ENCODE assay signal across 17 cellular contexts in genomic region chr18:24063121-24063731, GRCh38. TPM values are rescaled to one million over a fixed set of nuclear protein-coding genes. Genes with fewer than 3 reads are reported as not detected.
A peak's percentile ranks its signal among the peaks of the same experiment; 100 is the strongest.
DNase-seq lines count a peak whose midpoint lies in the region; ATAC-seq, FAIRE-seq and TF ChIP-seq lines count a peak whose summit lies in the region.
"Had no signal": no experiment of that assay in that cellular context is flagged by ENCODE, and none has a peak within 500 bp of the region (broad histone marks: within the 10 kb centered on the region; RNA-seq: fewer than 3 reads in every experiment).

No MANE protein-coding gene starts in this region.

- H3K27ac ChIP-seq in A549 (peak overlapping the region; percentile 40 to 68; a peak in 4 of 6 replicates), keratinocyte (ENCODE audit: control insufficient read depth, insufficient read depth, low read length) (peak overlapping the region; percentile 82), neural progenitor cell (no peak overlapping the region)
- H3K27ac ChIP-seq: SJCRH30 had no signal

- FAIRE-seq in A549 (lab: Jason Lieb, UNC) (no peak), keratinocyte (lab: Jason Lieb, UNC) (peak; percentile 20)
- FAIRE-seq: endothelial cell of umbilical vein had no signal

- DNase-seq in A549 (ENCODE audit: low read depth in 1 of 2, low spot score in 1 of 2): peak in 1 of 2 experiments; percentile 15
- DNase-seq in EH (ENCODE audit: low read depth): peak; percentile 61
- DNase-seq in keratinocyte (ENCODE audit: low read depth, low spot score): no peak
- DNase-seq in neural progenitor cell (ENCODE audit: low spot score): no peak
- DNase-seq in NCI-H526 (lab: John Stamatoyannopoulos, UW): no peak
- no peak for DNase-seq in activated effector memory CD4-positive, alpha-beta T cell treated with Interleukin-2 at 50 U/mL for 16 hours
- DNase-seq: activated CD4-positive, CD25-positive, alpha-beta regulatory T cell treated with anti-CD3 and anti-CD28 coated beads, Interleukin-2, amount 50 U/mL, for 72 hours; amygdala; COR-L47; immature natural killer cell; naive thymus-derived CD8-positive, alpha-beta T cell; NCI-H510A; SJCRH30; stimulated activated naive CD4-positive, alpha-beta T cell treated with Interleukin-2 at 50 U/mL for 16 hours had no signal

- CTCF ChIA-PET in A549 (lab: Yijun Ruan, JAX): interaction anchor here (0.6 kb wide), 1 partner anchor 33 kb away, joined by 3 read pairs; no protein-coding TSS in a partner anchor

- H3K36me3 ChIP-seq in keratinocyte (ENCODE audit: control insufficient read depth in 2 of 2, extremely low read depth in 1 of 2, insufficient read depth in 2 of 2, low read length in 2 of 2) (peaks cover 2 to 5% of the 10 kb centered on the region in 2 experiments), neural progenitor cell (no peaks in the 10 kb centered on the region)
- H3K36me3 ChIP-seq: SJCRH30 had no signal

- TF ChIP-seq POLR2A in A549 (IDR thresholded peaks at IDR 0.05; ENCODE audit: low read length): no peak

- H4K20me1 ChIP-seq in keratinocyte (ENCODE audit: control insufficient read depth, extremely low read depth, insufficient read depth, low read length) (no peaks in the 10 kb centered on the region), neural progenitor cell (ENCODE audit: low read depth) (no peaks in the 10 kb centered on the region)

- H3K4me3 Mint-ChIP-seq in activated naive CD8-positive, alpha-beta T cell: no peak overlapping the region
- H3K4me3 Mint-ChIP-seq in neural progenitor cell: no peak overlapping the region
- H3K4me3 Mint-ChIP-seq: immature natural killer cell had no signal

- H3K79me2 ChIP-seq in keratinocyte (ENCODE audit: control insufficient read depth, insufficient read depth, low read length) (peaks cover 18% of the 10 kb centered on the region), neural progenitor cell (ENCODE audit: low read depth) (peaks cover 6% of the 10 kb centered on the region)

- POLR2A ChIA-PET in A549 (lab: Yijun Ruan, JAX): no interaction called here

- H3K27ac Mint-ChIP-seq in activated naive CD8-positive, alpha-beta T cell: peak overlapping the region; percentile 66
- H3K27ac Mint-ChIP-seq in neural progenitor cell: no peak overlapping the region

- H3K9me3 ChIP-seq in A549 (no peaks in the 10 kb centered on the region), keratinocyte (ENCODE audit: control insufficient read depth, low read depth, low read length) (no peaks in the 10 kb centered on the region), neural progenitor cell (ENCODE audit: low read depth) (no peaks in the 10 kb centered on the region)
- H3K9me3 ChIP-seq: SJCRH30 had no signal

- H3K4me3 ChIP-seq in A549 (no peak overlapping the region), keratinocyte (ENCODE audit: control insufficient read depth in 2 of 3, extremely low read depth in 1 of 3, insufficient read depth in 2 of 3, low read depth in 1 of 3, low read length in 3 of 3) (peak overlapping the region in 1 of 3 experiments; percentile 43), neural progenitor cell (no peak overlapping the region)
- H3K4me3 ChIP-seq: SJCRH30 had no signal

- H2AFZ ChIP-seq in keratinocyte (ENCODE audit: control insufficient read depth, low read length): peak overlapping the region; percentile 48
- H2AFZ ChIP-seq in neural progenitor cell (replicated peaks): no peak overlapping the region

- H3K4me1 Mint-ChIP-seq in activated naive CD8-positive, alpha-beta T cell (ENCODE audit: low read depth): peaks cover 68% of the 10 kb centered on the region
- H3K4me1 Mint-ChIP-seq in neural progenitor cell: no peaks in the 10 kb centered on the region

- dilution Hi-C loops in keratinocyte (cut with MboI; ENCODE audit: extremely low pct_ligation_motif_present, low sequenced_read_pairs): no loop called here

- peak in 1 of 2 experiments; percentile 64; a peak in 2 of 6 replicates for ATAC-seq in A549
- ATAC-seq in HG03280 (IDR thresholded peaks at IDR 0.05; ENCODE audit: unreplicated experiment): no peak
- ATAC-seq: naive thymus-derived CD8-positive, alpha-beta T cell had no signal

- H3K4me1 ChIP-seq in A549 (peaks cover 15% of the 10 kb centered on the region), keratinocyte (ENCODE audit: control insufficient read depth, extremely low read depth, insufficient read depth, low read length) (peaks cover 45% of the 10 kb centered on the region), neural progenitor cell (no peaks in the 10 kb centered on the region)

- no peaks in the 10 kb centered on the region for H3K9me1 ChIP-seq in keratinocyte (ENCODE audit: control insufficient read depth, extremely low read depth, insufficient read depth, low read length)

- no peak for TF ChIP-seq EP300 in A549 (IDR thresholded peaks at IDR 0.05)

- TF ChIP-seq RAD21 in A549 (conservative IDR thresholded peaks at IDR 0.05 in 1 of 2, IDR thresholded peaks at IDR 0.05 in 1 of 2): no peak

- H3K9ac ChIP-seq in keratinocyte (ENCODE audit: control insufficient read depth, extremely low read depth, insufficient read depth, low read length): peak overlapping the region; percentile 53
- no peak overlapping the region for H3K9ac ChIP-seq in neural progenitor cell

- WGBS in A549 (ENCODE audit: missing lambda C conversion rate): 53% methylated on average over 4 of the region's 4 CpGs

- no peaks in the 10 kb centered on the region for H3F3A ChIP-seq in neural progenitor cell (ENCODE audit: low read depth)

- TF ChIP-seq CTCF in A549 (IDR thresholded peaks at IDR 0.05) (no peak), keratinocyte (optimal IDR thresholded peaks at IDR 0.05 in 1 of 3, IDR thresholded peaks at IDR 0.05 in 1 of 3, conservative IDR thresholded peaks at IDR 0.05 in 1 of 3; ENCODE audit: extremely low read depth in 1 of 3, insufficient read depth in 2 of 3, low read length in 3 of 3) (no peak), neural progenitor cell (IDR thresholded peaks at IDR 0.05) (no peak)

- no peaks in the 10 kb centered on the region for H3K9me3 Mint-ChIP-seq in activated naive CD8-positive, alpha-beta T cell (ENCODE audit: low read depth)
- H3K9me3 Mint-ChIP-seq in neural progenitor cell: no peaks in the 10 kb centered on the region
- H3K9me3 Mint-ChIP-seq: immature natural killer cell; naive thymus-derived CD8-positive, alpha-beta T cell had no signal

- H3K4me2 ChIP-seq in A549 (peak overlapping the region; percentile 60), keratinocyte (ENCODE audit: control insufficient read depth, extremely low read depth, insufficient read depth, low read depth, low read length) (peak overlapping the region; percentile 79), neural progenitor cell (no peak overlapping the region)

- H3K27me3 ChIP-seq in keratinocyte (ENCODE audit: control insufficient read depth, extremely low read depth, insufficient read depth, low read length) (no peaks in the 10 kb centered on the region), neural progenitor cell (no peaks in the 10 kb centered on the region)
- H3K27me3 ChIP-seq: SJCRH30 had no signal

- H3K36me3 Mint-ChIP-seq in activated naive CD8-positive, alpha-beta T cell: peaks cover 14% of the 10 kb centered on the region
- peaks cover 6% of the 10 kb centered on the region for H3K36me3 Mint-ChIP-seq in neural progenitor cell

- no peaks in the 10 kb centered on the region for H3K27me3 Mint-ChIP-seq in activated naive CD8-positive, alpha-beta T cell
- H3K27me3 Mint-ChIP-seq in neural progenitor cell (ENCODE audit: insufficient read depth, low read depth): no peaks in the 10 kb centered on the region
- H3K27me3 Mint-ChIP-seq: naive thymus-derived CD8-positive, alpha-beta T cell had no signal

TF ChIP-seq in A549, 52 proteins besides CTCF, POLR2A, EP300 and RAD21 (continues in another document):
- no peak for TF ChIP-seq FOXS1 (CRISPR knock-in tag; IDR thresholded peaks at IDR 0.05)
- TF ChIP-seq ZC3H11A (IDR thresholded peaks at IDR 0.05): no peak
- no peak for TF ChIP-seq SREBF2 (IDR thresholded peaks at IDR 0.05)
- no peak for TF ChIP-seq PBX3 (IDR thresholded peaks at IDR 0.05)
- TF ChIP-seq EHMT2 (IDR thresholded peaks at IDR 0.05; ENCODE audit: low read depth): no peak
- no peak for TF ChIP-seq NPAS2 (CRISPR knock-in tag; IDR thresholded peaks at IDR 0.05; ENCODE audit: borderline replicate concordance)
- TF ChIP-seq JUNB (IDR thresholded peaks at IDR 0.05): no peak
- TF ChIP-seq CEBPB (IDR thresholded peaks at IDR 0.05): no peak
- TF ChIP-seq POLR2AphosphoS2 (conservative IDR thresholded peaks at IDR 0.05; ENCODE audit: low read length): no peak
- no peak for TF ChIP-seq CHD2 (IDR thresholded peaks at IDR 0.05; ENCODE audit: low read length, partially characterized antibody)
- no peak for TF ChIP-seq SMC3 (IDR thresholded peaks at IDR 0.05)
- TF ChIP-seq CBX2 (IDR thresholded peaks at IDR 0.05; ENCODE audit: borderline replicate concordance, low read depth): no peak

RNA-seq across cellular contexts. Expression of gene TTC39C, which starts 48.7 kb away (rescaled TPM):
- polyA plus RNA-seq in A549 (2011; rRNA removed): 18.4 and 19.2 TPM in 2 replicates
- polyA plus RNA-seq in A549 (2012; cell fraction: cytosol; rRNA removed): 4.1 and 5.0 TPM in 2 replicates
- polyA plus RNA-seq in A549 (2012; cell fraction: nucleus; rRNA removed): 4.7 and 6.2 TPM in 2 replicates
- polyA plus RNA-seq in A549 (2017; fragmentation: RNase III; extraction: RNeasy Plus Mini Kit Qiagen cat#74134 plus additional on column Dnase treatment): 7.3 to 8.7 TPM (median 8.7 TPM) in 3 replicates
- polyA minus RNA-seq in A549 (2011; rRNA and poly(A)+ RNA removed): 14.5 and 14.9 TPM in 2 replicates
- 13.3 to 26.8 TPM (median 25.0 TPM) in 3 replicates for polyA plus RNA-seq in keratinocyte
- 29.0 TPM for polyA plus RNA-seq in keratinocyte (2011; ENCODE audit: low read depth)
- 15.7 and 22.9 TPM in 2 replicates for polyA plus RNA-seq in keratinocyte (2011; cell fraction: cytosol; rRNA removed)
- 14.3 and 15.3 TPM in 2 replicates for polyA plus RNA-seq in keratinocyte (2011; cell fraction: nucleus; rRNA removed)
- 18.0 and 20.9 TPM in 2 replicates for polyA plus RNA-seq in keratinocyte (2012; ENCODE audit: low replicate concordance)
- 14.6 to 36.1 TPM (median 21.8 TPM) in 3 replicates for polyA minus RNA-seq in keratinocyte
- 28.2 TPM for polyA minus RNA-seq in keratinocyte (2011; cell fraction: cytosol; rRNA and poly(A)+ RNA removed)
- polyA minus RNA-seq in keratinocyte (2011; cell fraction: nucleus; rRNA and poly(A)+ RNA removed): 17.8 and 35.6 TPM in 2 replicates
- total RNA-seq in neural progenitor cell (ENCODE audit: low replicate concordance): 26.1 and 27.6 TPM in 2 replicates
